Comparison of ENCODE assay signal across 27 cellular contexts in the genomic region with DNA sequence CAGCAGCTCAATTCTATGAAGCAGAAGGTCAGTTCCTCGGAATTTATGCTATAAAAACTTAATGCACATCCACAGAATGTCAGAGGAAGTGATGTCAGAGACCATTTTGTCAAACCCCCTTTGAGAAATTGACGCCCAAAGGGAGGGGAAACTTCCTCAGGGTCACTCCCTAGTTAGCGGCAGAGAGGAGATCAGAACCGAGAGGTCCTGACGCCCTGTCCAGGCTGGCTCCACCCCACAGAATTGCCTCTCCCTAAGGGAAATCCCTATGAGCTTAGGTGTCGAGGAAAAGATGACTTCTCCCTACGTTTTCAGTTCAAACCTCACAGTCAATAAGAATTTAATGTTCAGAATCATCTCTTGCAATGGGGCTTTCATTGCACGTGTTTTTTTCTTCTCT.
"Had no signal": no experiment of that assay in that cellular context is flagged by ENCODE, and none has a peak within 500 bp of the region (broad histone marks: within the 10 kb centered on the region; RNA-seq: fewer than 3 reads in every experiment).

No MANE protein-coding gene starts in this region.

- H3K36me3 ChIP-seq: brain microvascular endothelial cell had no signal

- ATAC-seq: activated T-cell treated with anti-CD3 and anti-CD28 coated beads, Interleukin-2, amount 50 U/mL, for 4 hours; activated T-helper 17 cell treated with anti-CD3 and anti-CD28 coated beads, Interleukin-2, amount 50 U/mL, for 72 hours; esophagus mucosa; WTC11 had no signal

- FAIRE-seq: astrocyte, bronchial epithelial cell, frontal cortex had no signal

- H3K4me3 ChIP-seq: coronary artery, dorsolateral prefrontal cortex had no signal

- H3K27me3 ChIP-seq: brain microvascular endothelial cell, dorsolateral prefrontal cortex had no signal

- H3K27ac ChIP-seq: brain microvascular endothelial cell, coronary artery, dorsolateral prefrontal cortex, VCaP had no signal

- DNase-seq: activated CD4-positive, alpha-beta T cell treated with anti-CD3 and anti-CD28 coated beads for 1 hour; activated CD4-positive, alpha-beta T cell treated with anti-CD3 and anti-CD28 coated beads for 4 hours; activated CD4-positive, alpha-beta T cell treated with anti-CD3 and anti-CD28 coated beads, Interleukin-2, amount 50 U/mL, for 1 hour; activated CD4-positive, alpha-beta T cell treated with anti-CD3 and anti-CD28 coated beads, Interleukin-2, amount 50 U/mL, for 48 hours; activated CD8-positive, alpha-beta memory T cell treated with anti-CD3 and anti-CD28 coated beads for 24 hours; activated effector memory CD4-positive, alpha-beta T cell treated with Interleukin-2 at 50 U/mL for 16 hours; activated gamma-delta T cell treated with Interleukin-2 at 50 U/mL for 16 hours; activated naive CD4-positive, alpha-beta T cell treated with anti-CD3 and anti-CD28 coated beads, Interleukin-2, amount 50 U/mL, for 16 hours; activated naive CD4-positive, alpha-beta T cell treated with Interleukin-2 at 50 U/mL for 16 hours; activated T-cell treated with anti-CD3 and anti-CD28 coated beads, Interleukin-2, amount 50 U/mL, for 4 hours; amniotic stem cell; anterior cingulate cortex; brain microvascular endothelial cell; dorsolateral prefrontal cortex; effector memory CD4-positive, alpha-beta T cell; endodermal cell; head of caudate nucleus; hypothalamus; T-helper 2 cell had no signal
